In the genomic region with DNA sequence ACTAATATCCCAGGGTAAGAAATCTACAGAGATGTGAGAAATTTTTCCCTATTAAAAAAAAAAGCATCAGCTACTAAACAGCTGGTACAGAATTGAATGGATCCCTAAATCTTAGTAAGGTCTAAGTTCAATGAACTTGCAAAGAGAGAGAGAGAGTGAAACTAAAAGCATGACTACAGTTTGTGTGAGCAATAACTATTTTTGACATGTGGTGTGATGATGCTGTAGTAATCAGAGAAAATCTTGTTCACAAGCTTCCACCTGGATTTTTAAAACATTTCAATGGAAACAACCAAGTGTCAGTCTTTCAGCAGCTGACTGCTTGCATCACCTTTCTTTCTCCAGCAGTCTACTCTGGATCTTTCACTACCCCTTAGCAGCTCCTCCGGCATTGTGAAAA, we compare ENCODE assay signal across 20 cellular contexts. TPM values are rescaled to one million over a fixed set of nuclear protein-coding genes. Genes with fewer than 3 reads are reported as not detected.
A peak's percentile ranks its signal among the peaks of the same experiment; 100 is the strongest.
DNase-seq lines count a peak whose midpoint lies in the region; ATAC-seq and TF ChIP-seq lines count a peak whose summit lies in the region.
"Had no signal": no experiment of that assay in that cellular context is flagged by ENCODE, and none has a peak within 500 bp of the region (broad histone marks: within the 10 kb centered on the region; RNA-seq: fewer than 3 reads in every experiment).

No MANE protein-coding gene starts in this region.

- H3K9ac ChIP-seq in SK-N-MC (ENCODE audit: insufficient read length): no peak overlapping the region

- no peak for ATAC-seq in foreskin keratinocyte
- ATAC-seq in activated naive CD8-positive, alpha-beta T cell treated with anti-CD3 and anti-CD28 coated beads, Interleukin-2, amount 50 U/mL, for 24 hours: no peak
- ATAC-seq: A549; activated naive CD4-positive, alpha-beta T cell treated with anti-CD3 and anti-CD28 coated beads, Interleukin-2, amount 50 U/mL, for 72 hours; CD8-positive, alpha-beta T cell; GM23338; PC-3 had no signal

- H3K9me3 ChIP-seq in A673 (ENCODE audit: low read depth, low read length, poor library complexity, severe bottlenecking) (no peaks in the 10 kb centered on the region), SK-N-MC (ENCODE audit: low read depth, low read length) (peaks cover 9% of the 10 kb centered on the region), spleen (no peaks in the 10 kb centered on the region)
- H3K9me3 ChIP-seq: testis had no signal

- no peak for TF ChIP-seq POLR2A in spleen (IDR thresholded peaks at IDR 0.05)

- intact Hi-C loops in A673 (cut with micrococcal nuclease; ENCODE audit: unreplicated experiment): no loop called here
- intact Hi-C loops in spleen (cut with DNase I; ENCODE audit: low total_unique reads): no loop called here

- H3K4me1 Mint-ChIP-seq in activated naive CD8-positive, alpha-beta T cell treated with anti-CD3 and anti-CD28 coated beads, Interleukin-2, amount 50 U/mL, for 24 hours: no peaks in the 10 kb centered on the region

- peaks cover 22% of the 10 kb centered on the region for H3K4me1 ChIP-seq in A673 (ENCODE audit: insufficient read depth, low read length, poor library complexity, severe bottlenecking)
- H3K4me1 ChIP-seq in foreskin keratinocyte: peaks cover 36% of the 10 kb centered on the region
- no peaks in the 10 kb centered on the region for H3K4me1 ChIP-seq in spleen
- H3K4me1 ChIP-seq: testis had no signal

- POLR2A ChIA-PET in A673 (lab: Charles Lee; ENCODE audit: low non-redundant PET): no interaction called here

- H3K27ac Mint-ChIP-seq in activated naive CD8-positive, alpha-beta T cell treated with anti-CD3 and anti-CD28 coated beads, Interleukin-2, amount 50 U/mL, for 24 hours: no peak overlapping the region
- H3K27ac Mint-ChIP-seq: activated naive CD4-positive, alpha-beta T cell treated with anti-CD3 and anti-CD28 coated beads, Interleukin-2, amount 50 U/mL, for 72 hours; CD8-positive, alpha-beta T cell; dendritic cell treated with granulocyte-macrophage colony-stimulating factor and Interleukin-4, amounts not matched to agents 40 ng/mL and 50 ng/mL, for 4 days; GM23338 had no signal

- WGBS in spleen, 5 donors: 91 to 97% (median 94%) methylated on average over 1 of the region's 1 CpG

- CTCF ChIA-PET in A673 (lab: Charles Lee): no interaction called here

- H3K9me3 Mint-ChIP-seq in activated naive CD8-positive, alpha-beta T cell treated with anti-CD3 and anti-CD28 coated beads, Interleukin-2, amount 50 U/mL, for 24 hours: no peaks in the 10 kb centered on the region
- H3K9me3 Mint-ChIP-seq: activated naive CD4-positive, alpha-beta T cell treated with anti-CD3 and anti-CD28 coated beads, Interleukin-2, amount 50 U/mL, for 72 hours; CD8-positive, alpha-beta T cell; GM23338 had no signal

- H3K27me3 ChIP-seq in A673 (replicated peaks; ENCODE audit: insufficient read depth, low read depth, low read length, poor library complexity): no peaks in the 10 kb centered on the region
- H3K27me3 ChIP-seq in foreskin keratinocyte: no peaks in the 10 kb centered on the region
- no peaks in the 10 kb centered on the region for H3K27me3 ChIP-seq in spleen (replicated peaks in 1 of 7)
- H3K27me3 ChIP-seq: brain microvascular endothelial cell, testis had no signal

- no TSS peak for BruUV-seq in A673 (replicated peaks; lab: Mats Ljungman, UMichigan)

- H3K27me3 Mint-ChIP-seq in activated naive CD8-positive, alpha-beta T cell treated with anti-CD3 and anti-CD28 coated beads, Interleukin-2, amount 50 U/mL, for 24 hours: peaks cover 4% of the 10 kb centered on the region
- H3K27me3 Mint-ChIP-seq: dendritic cell treated with granulocyte-macrophage colony-stimulating factor and Interleukin-4, amounts not matched to agents 40 ng/mL and 50 ng/mL, for 4 days had no signal

- H3K36me3 ChIP-seq in A673 (ENCODE audit: insufficient read depth, low read length, poor library complexity, severe bottlenecking): no peaks in the 10 kb centered on the region
- H3K36me3 ChIP-seq in SK-N-MC (ENCODE audit: insufficient read depth, low read length): 0 out of 2 replicates have a peak, but pooled peaks cover 3% of the 10 kb centered on the region
- H3K36me3 ChIP-seq in spleen: no peaks in the 10 kb centered on the region
- H3K36me3 ChIP-seq: brain microvascular endothelial cell had no signal

- DNase-seq in A673 (ENCODE audit: low spot score) (no peak), GM04504 (ENCODE audit: low read depth) (peak; percentile 20), SK-N-MC (ENCODE audit: low read depth, low spot score) (peak; percentile 34), foreskin keratinocyte (peak in 1 of 2 donors; percentile 77), NCI-H748 treated with DMSO at 0.1 percent for 48 hours (lab: John Stamatoyannopoulos, UW) (no peak), NCI-H1694 treated with DMSO at 0.1 percent for 48 hours (lab: John Stamatoyannopoulos, UW) (no peak), spleen (no peak)
- DNase-seq in activated naive CD8-positive, alpha-beta T cell treated with anti-CD3 and anti-CD28 coated beads, Interleukin-2, amount 50 U/mL, for 24 hours: no peak
- DNase-seq: activated CD4-positive, CD25-positive, alpha-beta regulatory T cell; brain microvascular endothelial cell; CD8-positive, alpha-beta T cell; DND-41; glutamatergic neuron; NCI-H774; testis had no signal

- no peak overlapping the region for H3K4me3 Mint-ChIP-seq in activated naive CD8-positive, alpha-beta T cell treated with anti-CD3 and anti-CD28 coated beads, Interleukin-2, amount 50 U/mL, for 24 hours
- H3K4me3 Mint-ChIP-seq: CD8-positive, alpha-beta T cell; dendritic cell treated with granulocyte-macrophage colony-stimulating factor and Interleukin-4, amounts not matched to agents 40 ng/mL and 50 ng/mL, for 4 days; GM23338 had no signal

- H3K27ac ChIP-seq in A673 (ENCODE audit: low read depth, low read length, poor library complexity, severe bottlenecking): peak overlapping the region; percentile 71
- peak overlapping the region; percentile 90 for H3K27ac ChIP-seq in SK-N-MC
- H3K27ac ChIP-seq in foreskin keratinocyte: peak overlapping the region; percentile 61
- H3K27ac ChIP-seq in spleen: no peak overlapping the region
- H3K27ac ChIP-seq: brain microvascular endothelial cell, testis had no signal

- TF ChIP-seq CTCF in A673 (conservative IDR thresholded peaks at IDR 0.05; ENCODE audit: low read depth, low read length) (no peak), foreskin keratinocyte (conservative IDR thresholded peaks at IDR 0.05) (no peak), spleen (IDR thresholded peaks at IDR 0.05 in 8 of 11, conservative IDR thresholded peaks at IDR 0.05 in 3 of 11) (no peak)

- no peaks in the 10 kb centered on the region for H3K36me3 Mint-ChIP-seq in activated naive CD8-positive, alpha-beta T cell treated with anti-CD3 and anti-CD28 coated beads, Interleukin-2, amount 50 U/mL, for 24 hours (ENCODE audit: low read depth)
- H3K36me3 Mint-ChIP-seq: activated naive CD4-positive, alpha-beta T cell treated with anti-CD3 and anti-CD28 coated beads, Interleukin-2, amount 50 U/mL, for 72 hours; CD8-positive, alpha-beta T cell had no signal

- H3K4me3 ChIP-seq in A673 (ENCODE audit: low read depth, low read length, poor library complexity, severe bottlenecking) (no peak overlapping the region), SK-N-MC (peak overlapping the region; percentile 46), spleen (no peak overlapping the region)
- H3K4me3 ChIP-seq: A549, GM23338, testis had no signal

RNA-seq across cellular contexts. Expression of gene ABI3BP, which starts 45.2 kb away (rescaled TPM):
- total RNA-seq in A673 (2021) (4.3 and 5.2 TPM in 2 replicates), foreskin keratinocyte (2.0 and 2.7 TPM in 2 replicates), spleen (10 to 100 TPM in 6 of 7 donors, 1 to 10 TPM in 1; 5.1 to 29.9 (median 23.0) TPM)
- polyA plus RNA-seq in foreskin keratinocyte (0.62 and 0.68 TPM in 2 replicates), spleen (10 to 100 TPM in 1 of 3 donors, 1 to 10 TPM in 2; 4.2 to 15.2 (median 4.9) TPM)
- total RNA-seq: CD8-positive, alpha-beta T cell had no signal

Comparison
In these comparisons a context has a peak if more than half of its experiments do, and no peak if none do; other contexts are left out.
1. DNase-seq: peak in GM04504 (single experiment) and SK-N-MC (single experiment); none in A673 (single experiment), NCI-H748 treated with DMSO at 0.1 percent for 48 hours (single experiment), NCI-H1694 treated with DMSO at 0.1 percent for 48 hours (single experiment), activated naive CD8-positive, alpha-beta T cell treated with anti-CD3 and anti-CD28 coated beads, Interleukin-2, amount 50 U/mL, for 24 hours (single experiment) and spleen (single experiment).
2. H3K27ac ChIP-seq: peak in A673 (single experiment), SK-N-MC (single experiment) and foreskin keratinocyte (single experiment); none in spleen (0 of 8).